In genomic region chr17:75803936-75804335, GRCh38 we compare ENCODE assay signal across 1 cellular context. TPM values are rescaled to one million over a fixed set of nuclear protein-coding genes. Genes with fewer than 3 reads are reported as not detected.
"Had no signal": no experiment of that assay in that cellular context is flagged by ENCODE, and none has a peak within 500 bp of the region (broad histone marks: within the 10 kb centered on the region; RNA-seq: fewer than 3 reads in every experiment).

No MANE protein-coding gene starts in this region.

RNA-seq across cellular contexts. Expression of gene UNC13D, which starts 40.3 kb away (rescaled TPM):
- total RNA-seq: RPMI7951 had no signal
